ENCODE assay signal across 18 cellular contexts in the genomic region with DNA sequence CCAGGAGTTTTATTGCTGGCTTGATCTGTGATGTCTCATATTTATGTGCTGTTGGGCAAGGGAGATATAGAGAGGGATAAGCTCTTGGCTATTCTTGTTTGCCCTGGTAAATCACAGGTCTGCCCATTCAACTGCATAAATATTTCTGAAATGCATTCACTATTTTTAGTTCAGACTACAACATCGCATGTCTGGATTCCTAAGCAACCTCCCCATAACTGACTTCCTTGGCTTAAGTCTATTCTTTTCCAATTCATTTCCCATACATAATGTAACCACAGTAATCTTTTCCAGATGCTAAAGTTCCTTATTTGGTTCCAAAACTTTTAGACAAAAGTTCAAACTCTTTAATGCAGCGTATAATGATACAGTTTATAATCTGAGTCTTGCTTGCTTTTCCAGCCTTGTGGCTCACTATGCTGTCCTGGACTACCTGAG.
DNase-seq lines count a peak whose midpoint lies in the region; ATAC-seq and TF ChIP-seq lines count a peak whose summit lies in the region.
"Had no signal": no experiment of that assay in that cellular context is flagged by ENCODE, and none has a peak within 500 bp of the region (broad histone marks: within the 10 kb centered on the region; RNA-seq: fewer than 3 reads in every experiment).

No MANE protein-coding gene starts in this region.

- DNase-seq in A673 (ENCODE audit: low spot score) = peak; percentile 75
- peak; percentile 88 for DNase-seq in HFFc6
- peak; percentile 96 for DNase-seq in astrocyte of the cerebellum (ENCODE audit: low read depth)
- DNase-seq in iris pigment epithelial cell (ENCODE audit: low read depth) = peak; percentile 72
- no peak for DNase-seq in SHP77 (lab: John Stamatoyannopoulos, UW)
- no peak for DNase-seq in GM23338 (ENCODE audit: low spot score)
- DNase-seq in T1000 (lab: John Stamatoyannopoulos, UW) = no peak
- DNase-seq: activated CD4-positive, CD25-positive, alpha-beta regulatory T cell treated with anti-CD3 and anti-CD28 coated beads, Interleukin-2, amount 50 U/mL, for 72 hours; activated CD8-positive, alpha-beta memory T cell treated with anti-CD3 and anti-CD28 coated beads, Interleukin-2, amount 50 U/mL, for 48 hours; Caco-2; heart right ventricle; NCI-H2081 treated with DMSO at 0.1 percent for 48 hours; NCI-H774; T-helper 2 cell had no signal

- H3K4me1 ChIP-seq in A673 (ENCODE audit: insufficient read depth, low read length, poor library complexity, severe bottlenecking) (peaks cover 20% of the 10 kb centered on the region), GM23338 (ENCODE audit: insufficient read depth) (no peaks in the 10 kb centered on the region)
- H3K4me1 ChIP-seq: Caco-2 had no signal

- intact Hi-C loops in A673 (cut with micrococcal nuclease; ENCODE audit: unreplicated experiment) = no loop called here

- no peaks in the 10 kb centered on the region for H3K9me2 ChIP-seq in GM23338 (ENCODE audit: insufficient read depth)

- H3K9me3 Mint-ChIP-seq in HFFc6 (no peaks in the 10 kb centered on the region), GM23338 (no peaks in the 10 kb centered on the region)

- no peak overlapping the region; the same call in 1 of the 2 replicates for H3K4me3 Mint-ChIP-seq in HFFc6
- no peak overlapping the region for H3K4me3 Mint-ChIP-seq in GM23338
- H3K4me3 Mint-ChIP-seq: central memory CD8-positive, alpha-beta T cell had no signal

- no peaks in the 10 kb centered on the region for H3K36me3 ChIP-seq in A673 (ENCODE audit: insufficient read depth, low read length, poor library complexity, severe bottlenecking)
- H3K36me3 ChIP-seq in GM23338 (ENCODE audit: insufficient read depth) = no peaks in the 10 kb centered on the region
- H3K36me3 ChIP-seq: heart right ventricle had no signal

- H3K36me3 Mint-ChIP-seq in HFFc6 (ENCODE audit: low read depth) (no peaks in the 10 kb centered on the region), GM23338 (ENCODE audit: low read depth) (no peaks in the 10 kb centered on the region)
- H3K36me3 Mint-ChIP-seq: activated naive CD4-positive, alpha-beta T cell treated with anti-CD3 and anti-CD28 coated beads, Interleukin-2, amount 50 U/mL, for 72 hours had no signal

- POLR2A ChIA-PET in A673 (lab: Charles Lee; ENCODE audit: low non-redundant PET) = no interaction called here

- H3F3A ChIP-seq in GM23338 (replicated peaks; ENCODE audit: low read depth) = no peaks in the 10 kb centered on the region

- H4K20me1 ChIP-seq in GM23338 (replicated peaks; ENCODE audit: insufficient read depth) = no peaks in the 10 kb centered on the region

- no peak overlapping the region for H2AFZ ChIP-seq in GM23338

- H3K9me3 ChIP-seq in A673 (ENCODE audit: low read depth, low read length, poor library complexity, severe bottlenecking) = no peaks in the 10 kb centered on the region
- H3K9me3 ChIP-seq: Caco-2, heart right ventricle had no signal

- H3K4me1 Mint-ChIP-seq in HFFc6 (ENCODE audit: low read depth) (peaks cover 54% of the 10 kb centered on the region), GM23338 (peaks cover 5% of the 10 kb centered on the region; the same call in 2 of the 3 replicates)
- H3K4me1 Mint-ChIP-seq: central memory CD8-positive, alpha-beta T cell had no signal

- H3K27me3 ChIP-seq in A673 (replicated peaks; ENCODE audit: insufficient read depth, low read depth, low read length, poor library complexity) (no peaks in the 10 kb centered on the region), GM23338 (ENCODE audit: insufficient read depth) (no peaks in the 10 kb centered on the region)
- H3K27me3 ChIP-seq: heart right ventricle had no signal

- H3K27me3 Mint-ChIP-seq in HFFc6 (ENCODE audit: insufficient read depth) = no peaks in the 10 kb centered on the region
- H3K27me3 Mint-ChIP-seq in GM23338 (ENCODE audit: insufficient read depth, low read depth, poor library complexity) = no peaks in the 10 kb centered on the region
- H3K27me3 Mint-ChIP-seq: central memory CD8-positive, alpha-beta T cell had no signal

- ATAC-seq in HG03159 (IDR thresholded peaks at IDR 0.05; ENCODE audit: unreplicated experiment) (no peak), GM23338 (no peak)
- ATAC-seq: activated naive CD4-positive, alpha-beta T cell treated with anti-CD3 and anti-CD28 coated beads, Interleukin-2, amount 50 U/mL, for 72 hours had no signal

- no peak overlapping the region for H3K4me2 ChIP-seq in GM23338

- H3K27ac Mint-ChIP-seq in HFFc6 (peak overlapping the region; percentile 58), GM23338 (no peak overlapping the region)
- H3K27ac Mint-ChIP-seq: activated naive CD4-positive, alpha-beta T cell treated with anti-CD3 and anti-CD28 coated beads, Interleukin-2, amount 50 U/mL, for 72 hours had no signal

- H3K4me3 ChIP-seq in A673 (ENCODE audit: low read depth, low read length, poor library complexity, severe bottlenecking) = no peak overlapping the region
- no peak overlapping the region for H3K4me3 ChIP-seq in astrocyte of the cerebellum (ENCODE audit: low read depth, low read length)
- no peak overlapping the region for H3K4me3 ChIP-seq in GM23338
- H3K4me3 ChIP-seq: heart right ventricle had no signal

- no peaks in the 10 kb centered on the region for H3K79me2 ChIP-seq in GM23338 (replicated peaks; ENCODE audit: insufficient read depth)

- CTCF ChIA-PET in A673 (lab: Charles Lee) = no interaction called here

- BruUV-seq in A673 (replicated peaks; lab: Mats Ljungman, UMichigan) = no TSS peak

- in situ Hi-C loops in astrocyte of the cerebellum (cut with HindIII; ENCODE audit: low sequenced_read_pairs) = no loop called here

- no peak for TF ChIP-seq CTCF in A673 (conservative IDR thresholded peaks at IDR 0.05; ENCODE audit: low read depth, low read length)
- TF ChIP-seq CTCF in HFFc6 (IDR thresholded peaks at IDR 0.05) = no peak
- TF ChIP-seq CTCF in astrocyte of the cerebellum (IDR thresholded peaks at IDR 0.05; ENCODE audit: low read depth, low read length, missing control alignments) = no peak
- no peak for TF ChIP-seq CTCF in GM23338 (conservative IDR thresholded peaks at IDR 0.05; ENCODE audit: low read depth in 2 of 2)

- H3K27ac ChIP-seq in A673 (ENCODE audit: low read depth, low read length, poor library complexity, severe bottlenecking) (peak overlapping the region; percentile 44), GM23338 (ENCODE audit: low read depth) (no peak overlapping the region)
- H3K27ac ChIP-seq: RWPE1 had no signal

TF ChIP-seq in GM23338, 12 proteins besides CTCF, POLR2A, EP300 and RAD21 (continues in another document):
- TF ChIP-seq, protein P1, sequence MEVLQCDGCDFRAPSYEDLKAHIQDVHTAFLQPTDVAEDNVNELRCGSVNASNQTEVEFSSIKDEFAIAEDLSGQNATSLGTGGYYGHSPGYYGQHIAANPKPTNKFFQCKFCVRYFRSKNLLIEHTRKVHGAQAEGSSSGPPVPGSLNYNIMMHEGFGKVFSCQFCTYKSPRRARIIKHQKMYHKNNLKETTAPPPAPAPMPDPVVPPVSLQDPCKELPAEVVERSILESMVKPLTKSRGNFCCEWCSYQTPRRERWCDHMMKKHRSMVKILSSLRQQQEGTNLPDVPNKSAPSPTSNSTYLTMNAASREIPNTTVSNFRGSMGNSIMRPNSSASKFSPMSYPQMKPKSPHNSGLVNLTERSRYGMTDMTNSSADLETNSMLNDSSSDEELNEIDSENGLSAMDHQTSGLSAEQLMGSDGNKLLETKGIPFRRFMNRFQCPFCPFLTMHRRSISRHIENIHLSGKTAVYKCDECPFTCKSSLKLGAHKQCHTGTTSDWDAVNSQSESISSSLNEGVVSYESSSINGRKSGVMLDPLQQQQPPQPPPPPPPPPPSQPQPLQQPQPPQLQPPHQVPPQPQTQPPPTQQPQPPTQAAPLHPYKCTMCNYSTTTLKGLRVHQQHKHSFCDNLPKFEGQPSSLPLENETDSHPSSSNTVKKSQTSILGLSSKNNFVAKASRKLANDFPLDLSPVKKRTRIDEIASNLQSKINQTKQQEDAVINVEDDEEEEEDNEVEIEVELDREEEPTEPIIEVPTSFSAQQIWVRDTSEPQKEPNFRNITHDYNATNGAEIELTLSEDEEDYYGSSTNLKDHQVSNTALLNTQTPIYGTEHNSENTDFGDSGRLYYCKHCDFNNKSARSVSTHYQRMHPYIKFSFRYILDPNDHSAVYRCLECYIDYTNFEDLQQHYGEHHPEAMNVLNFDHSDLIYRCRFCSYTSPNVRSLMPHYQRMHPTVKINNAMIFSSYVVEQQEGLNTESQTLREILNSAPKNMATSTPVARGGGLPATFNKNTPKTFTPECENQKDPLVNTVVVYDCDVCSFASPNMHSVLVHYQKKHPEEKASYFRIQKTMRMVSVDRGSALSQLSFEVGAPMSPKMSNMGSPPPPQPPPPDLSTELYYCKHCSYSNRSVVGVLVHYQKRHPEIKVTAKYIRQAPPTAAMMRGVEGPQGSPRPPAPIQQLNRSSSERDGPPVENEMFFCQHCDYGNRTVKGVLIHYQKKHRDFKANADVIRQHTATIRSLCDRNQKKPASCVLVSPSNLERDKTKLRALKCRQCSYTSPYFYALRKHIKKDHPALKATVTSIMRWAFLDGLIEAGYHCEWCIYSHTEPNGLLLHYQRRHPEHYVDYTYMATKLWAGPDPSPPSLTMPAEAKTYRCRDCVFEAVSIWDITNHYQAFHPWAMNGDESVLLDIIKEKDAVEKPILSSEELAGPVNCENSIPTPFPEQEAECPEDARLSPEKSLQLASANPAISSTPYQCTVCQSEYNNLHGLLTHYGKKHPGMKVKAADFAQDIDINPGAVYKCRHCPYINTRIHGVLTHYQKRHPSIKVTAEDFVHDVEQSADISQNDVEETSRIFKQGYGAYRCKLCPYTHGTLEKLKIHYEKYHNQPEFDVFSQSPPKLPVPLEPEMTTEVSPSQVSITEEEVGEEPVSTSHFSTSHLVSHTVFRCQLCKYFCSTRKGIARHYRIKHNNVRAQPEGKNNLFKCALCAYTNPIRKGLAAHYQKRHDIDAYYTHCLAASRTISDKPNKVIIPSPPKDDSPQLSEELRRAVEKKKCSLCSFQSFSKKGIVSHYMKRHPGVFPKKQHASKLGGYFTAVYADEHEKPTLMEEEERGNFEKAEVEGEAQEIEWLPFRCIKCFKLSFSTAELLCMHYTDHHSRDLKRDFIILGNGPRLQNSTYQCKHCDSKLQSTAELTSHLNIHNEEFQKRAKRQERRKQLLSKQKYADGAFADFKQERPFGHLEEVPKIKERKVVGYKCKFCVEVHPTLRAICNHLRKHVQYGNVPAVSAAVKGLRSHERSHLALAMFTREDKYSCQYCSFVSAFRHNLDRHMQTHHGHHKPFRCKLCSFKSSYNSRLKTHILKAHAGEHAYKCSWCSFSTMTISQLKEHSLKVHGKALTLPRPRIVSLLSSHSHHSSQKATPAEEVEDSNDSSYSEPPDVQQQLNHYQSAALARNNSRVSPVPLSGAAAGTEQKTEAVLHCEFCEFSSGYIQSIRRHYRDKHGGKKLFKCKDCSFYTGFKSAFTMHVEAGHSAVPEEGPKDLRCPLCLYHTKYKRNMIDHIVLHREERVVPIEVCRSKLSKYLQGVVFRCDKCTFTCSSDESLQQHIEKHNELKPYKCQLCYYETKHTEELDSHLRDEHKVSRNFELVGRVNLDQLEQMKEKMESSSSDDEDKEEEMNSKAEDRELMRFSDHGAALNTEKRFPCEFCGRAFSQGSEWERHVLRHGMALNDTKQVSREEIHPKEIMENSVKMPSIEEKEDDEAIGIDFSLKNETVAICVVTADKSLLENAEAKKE (CRISPR knock-in tag; IDR thresholded peaks at IDR 0.05) = no peak
- no peak for TF ChIP-seq EZH2phosphoT487 (IDR thresholded peaks at IDR 0.05; ENCODE audit: unreplicated experiment)
- no peak for TF ChIP-seq JUNB (IDR thresholded peaks at IDR 0.05; ENCODE audit: unreplicated experiment)

Comparison
In these comparisons a context has a peak if more than half of its experiments do, and no peak if none do; other contexts are left out.
1. DNase-seq: peak in A673 (single experiment), HFFc6 (single experiment), astrocyte of the cerebellum (single experiment) and iris pigment epithelial cell (single experiment); none in SHP77 (0 of 2), GM23338 (single experiment) and T1000 (single experiment).